Comparison of ENCODE assay signal across 1 cellular context in genomic region chr17:39781814-39782213, GRCh38.
TF ChIP-seq lines count a peak whose summit lies in the region.

No MANE protein-coding gene starts in this region.

TF ChIP-seq in GM23338, 12 proteins besides CTCF, POLR2A, EP300 and RAD21 (continued from another document):
- TF ChIP-seq ZNF462 (CRISPR knock-in tag; IDR thresholded peaks at IDR 0.05) (no peak), STAT1 (IDR thresholded peaks at IDR 0.05; ENCODE audit: unreplicated experiment) (no peak), REST (IDR thresholded peaks at IDR 0.05; ENCODE audit: unreplicated experiment) (no peak), JUNB (IDR thresholded peaks at IDR 0.05; ENCODE audit: unreplicated experiment) (no peak), ZNF114 (CRISPR knock-in tag; IDR thresholded peaks at IDR 0.05) (no peak), NANOG (IDR thresholded peaks at IDR 0.05; ENCODE audit: borderline replicate concordance) (no peak), ETS1 (IDR thresholded peaks at IDR 0.05) (no peak), EZH2phosphoT487 (IDR thresholded peaks at IDR 0.05; ENCODE audit: unreplicated experiment) (no peak), CREB1 (CRISPR knock-in tag; IDR thresholded peaks at IDR 0.05; ENCODE audit: low read depth) (no peak), POLR2AphosphoS5 (IDR thresholded peaks at IDR 0.05; ENCODE audit: low read depth) (no peak)
